8 cellular contexts compared by ENCODE assay signal in the genomic region with DNA sequence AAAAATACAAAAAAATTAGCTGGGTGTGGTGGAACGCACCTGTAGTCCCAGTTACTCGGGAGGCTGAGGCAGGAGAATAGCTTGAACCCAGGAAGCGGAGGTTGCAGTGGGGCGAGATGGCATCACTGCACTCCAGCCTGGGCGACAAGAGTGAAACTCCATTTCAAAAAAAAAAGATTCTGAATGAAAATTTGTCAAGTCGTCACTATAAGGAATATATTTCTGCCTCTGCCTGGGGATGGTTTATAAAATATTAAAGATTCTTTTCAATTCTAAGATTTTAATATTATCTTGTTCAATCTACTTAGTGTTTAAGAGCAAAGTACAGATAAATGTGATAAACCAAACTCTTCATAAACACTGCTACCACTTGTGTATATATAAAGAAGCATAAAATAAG.
"Had no signal": no experiment of that assay in that cellular context is flagged by ENCODE, and none has a peak within 500 bp of the region (broad histone marks: within the 10 kb centered on the region; RNA-seq: fewer than 3 reads in every experiment).

No MANE protein-coding gene starts in this region.

- ATAC-seq: HCT116 had no signal

- H3K4me3 ChIP-seq: GM23248, HAP-1 had no signal

- DNase-seq: GM23248, GOT3, H7, HFFc6, KG1 had no signal

- H3K9me3 ChIP-seq: HAP-1 had no signal

- H3K36me3 ChIP-seq: HAP-1 had no signal

- H3K4me1 ChIP-seq: HAP-1 had no signal

- H3K27ac ChIP-seq: GM23248, HL-60 had no signal

- H3K9ac ChIP-seq: GM23248 had no signal

- H2AFZ ChIP-seq: GM23248 had no signal
